In the genomic region with DNA sequence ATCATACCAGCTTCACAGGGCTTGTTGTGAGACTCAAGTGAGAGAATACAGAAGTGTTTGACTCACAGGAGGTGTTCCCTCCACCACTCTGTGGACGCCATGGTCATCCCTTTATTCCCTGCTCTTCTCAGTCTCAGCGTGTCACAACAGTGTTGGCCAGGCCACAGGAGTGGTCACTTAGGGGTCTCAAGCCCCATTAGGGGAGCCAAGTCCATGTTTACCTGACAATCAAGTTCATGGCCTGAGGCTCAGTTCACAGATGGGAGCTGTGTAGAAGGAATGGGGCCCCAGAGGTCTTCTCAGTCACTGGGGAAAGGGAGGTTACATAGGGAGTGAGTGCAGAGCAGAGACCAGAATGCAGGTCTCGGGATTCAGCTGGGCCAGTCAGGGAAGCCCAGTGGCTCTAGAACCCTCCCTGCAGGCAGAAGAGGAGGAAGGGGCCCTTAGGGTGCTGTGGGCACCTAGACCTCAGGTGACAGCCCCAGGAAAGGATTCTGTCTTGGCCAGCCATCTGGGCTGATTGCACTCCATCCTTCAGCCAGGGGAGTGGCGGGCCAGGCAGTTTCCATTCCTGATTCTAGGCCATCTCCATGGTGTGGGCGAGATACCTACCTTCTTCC, we compare ENCODE assay signal across 12 cellular contexts. TPM values are rescaled to one million over a fixed set of nuclear protein-coding genes. Genes with fewer than 3 reads are reported as not detected.
DNase-seq lines count a peak whose midpoint lies in the region; ATAC-seq lines count a peak whose summit lies in the region.
"Had no signal": no experiment of that assay in that cellular context is flagged by ENCODE, and none has a peak within 500 bp of the region (broad histone marks: within the 10 kb centered on the region; RNA-seq: fewer than 3 reads in every experiment).

No MANE protein-coding gene starts in this region.

- H3K9me3 Mint-ChIP-seq in activated T-helper 17 cell treated with anti-CD3 and anti-CD28 coated beads, Interleukin-2, amount 50 U/mL, for 72 hours = no peaks in the 10 kb centered on the region
- no peaks in the 10 kb centered on the region for H3K9me3 Mint-ChIP-seq in immature natural killer cell
- no peaks in the 10 kb centered on the region for H3K9me3 Mint-ChIP-seq in stimulated activated naive B cell treated with anti-CD40 and anti-IgM and Interleukin-4, amounts not matched to agents 10 μg/mL and 1 μg/mL and 100 μg/mL, for 72 hours
- H3K9me3 Mint-ChIP-seq: naive thymus-derived CD8-positive, alpha-beta T cell had no signal

- peaks cover 18% of the 10 kb centered on the region for H3K4me1 Mint-ChIP-seq in activated T-helper 17 cell treated with anti-CD3 and anti-CD28 coated beads, Interleukin-2, amount 50 U/mL, for 72 hours
- peaks cover 32 to 35% of the 10 kb centered on the region in 2 donors for H3K4me1 Mint-ChIP-seq in immature natural killer cell
- peaks cover 28 to 53% of the 10 kb centered on the region in 2 donors for H3K4me1 Mint-ChIP-seq in stimulated activated naive B cell treated with anti-CD40 and anti-IgM and Interleukin-4, amounts not matched to agents 10 μg/mL and 1 μg/mL and 100 μg/mL, for 72 hours

- peak; percentile 62 for DNase-seq in DMS53 (lab: John Stamatoyannopoulos, UW)
- no peak for DNase-seq in DMS53 treated with DMSO at 0.1 percent for 48 hours (lab: John Stamatoyannopoulos, UW; ENCODE audit: unreplicated experiment)
- no peak for DNase-seq in immature natural killer cell
- DNase-seq in stimulated activated naive B cell treated with anti-CD40 and anti-IgM and Interleukin-4, amounts not matched to agents 10 μg/mL and 1 μg/mL and 100 μg/mL, for 72 hours = no peak
- DNase-seq in GM19238 (ENCODE audit: insufficient read length, low spot score) = no peak
- no peak for DNase-seq in DMS 273 treated with DMSO at 0.1 percent for 48 hours (lab: John Stamatoyannopoulos, UW)
- DNase-seq: 8988T; naive thymus-derived CD8-positive, alpha-beta T cell had no signal

- H3K27me3 Mint-ChIP-seq in activated T-helper 17 cell treated with anti-CD3 and anti-CD28 coated beads, Interleukin-2, amount 50 U/mL, for 72 hours = no peaks in the 10 kb centered on the region
- peaks cover 0 to 2% (median 1%) of the 10 kb centered on the region in 3 donors for H3K27me3 Mint-ChIP-seq in immature natural killer cell (ENCODE audit: low read depth in 3 of 3)
- no peaks in the 10 kb centered on the region for H3K27me3 Mint-ChIP-seq in stimulated activated naive B cell treated with anti-CD40 and anti-IgM and Interleukin-4, amounts not matched to agents 10 μg/mL and 1 μg/mL and 100 μg/mL, for 72 hours
- H3K27me3 Mint-ChIP-seq: naive thymus-derived CD8-positive, alpha-beta T cell had no signal

- H3K36me3 Mint-ChIP-seq in activated T-helper 17 cell treated with anti-CD3 and anti-CD28 coated beads, Interleukin-2, amount 50 U/mL, for 72 hours (ENCODE audit: low read depth) = peaks cover 41% of the 10 kb centered on the region
- H3K36me3 Mint-ChIP-seq in immature natural killer cell = peaks cover 0 to 3% (median 0%) of the 10 kb centered on the region in 3 donors
- peaks cover 22 to 36% of the 10 kb centered on the region in 2 donors for H3K36me3 Mint-ChIP-seq in stimulated activated naive B cell treated with anti-CD40 and anti-IgM and Interleukin-4, amounts not matched to agents 10 μg/mL and 1 μg/mL and 100 μg/mL, for 72 hours

- peak overlapping the region; percentile 35 for H3K4me3 Mint-ChIP-seq in activated T-helper 17 cell treated with anti-CD3 and anti-CD28 coated beads, Interleukin-2, amount 50 U/mL, for 72 hours
- no peak overlapping the region for H3K4me3 Mint-ChIP-seq in immature natural killer cell
- H3K4me3 Mint-ChIP-seq in stimulated activated naive B cell treated with anti-CD40 and anti-IgM and Interleukin-4, amounts not matched to agents 10 μg/mL and 1 μg/mL and 100 μg/mL, for 72 hours = no peak overlapping the region

- ATAC-seq in activated T-helper 17 cell treated with anti-CD3 and anti-CD28 coated beads, Interleukin-2, amount 50 U/mL, for 72 hours (replicated peaks) = no peak
- no peak for ATAC-seq in stimulated activated naive B cell treated with anti-CD40 and anti-IgM and Interleukin-4, amounts not matched to agents 10 μg/mL and 1 μg/mL and 100 μg/mL, for 72 hours (replicated peaks)
- ATAC-seq in HG03571 (IDR thresholded peaks at IDR 0.05; ENCODE audit: unreplicated experiment) = no peak

- H3K27ac Mint-ChIP-seq in activated T-helper 17 cell treated with anti-CD3 and anti-CD28 coated beads, Interleukin-2, amount 50 U/mL, for 72 hours = peak overlapping the region; percentile 93
- peak overlapping the region in 4 of 6 donors; percentile 41 to 84 (median 58) for H3K27ac Mint-ChIP-seq in immature natural killer cell
- peak overlapping the region; percentile 84 for H3K27ac Mint-ChIP-seq in stimulated activated naive B cell treated with anti-CD40 and anti-IgM and Interleukin-4, amounts not matched to agents 10 μg/mL and 1 μg/mL and 100 μg/mL, for 72 hours

RNA-seq across cellular contexts. Expression of gene CENPT, which starts 9.5 kb away (rescaled TPM):
- 10 to 100 TPM; 61.4 to 64.2 TPM for total RNA-seq in activated T-helper 17 cell treated with anti-CD3 and anti-CD28 coated beads, Interleukin-2, amount 50 U/mL, for 72 hours
- polyA plus RNA-seq in immature natural killer cell = 10 to 100 TPM in 2 of 3 donors, 1 to 10 TPM in 1; 9.3 to 15.0 (median 12.4) TPM

RNA-seq across cellular contexts. Expression of gene NUTF2, which starts 10.3 kb away (rescaled TPM):
- total RNA-seq in activated T-helper 17 cell treated with anti-CD3 and anti-CD28 coated beads, Interleukin-2, amount 50 U/mL, for 72 hours = 100 to 1,000 TPM in 1 of 2 donors, 10 to 100 TPM in 1; 82.9 to 175 TPM
- 100 to 1,000 TPM; 115 to 157 (median 130) TPM for polyA plus RNA-seq in immature natural killer cell

RNA-seq across cellular contexts. Expression of gene THAP11, which starts 14.9 kb away (rescaled TPM):
- total RNA-seq in activated T-helper 17 cell treated with anti-CD3 and anti-CD28 coated beads, Interleukin-2, amount 50 U/mL, for 72 hours = 10 to 100 TPM; 29.9 to 51.6 TPM
- polyA plus RNA-seq in immature natural killer cell = 100 to 1,000 TPM; 102 to 129 (median 117) TPM

RNA-seq across cellular contexts. Expression of gene EDC4, which starts 15.8 kb away (rescaled TPM):
- total RNA-seq in activated T-helper 17 cell treated with anti-CD3 and anti-CD28 coated beads, Interleukin-2, amount 50 U/mL, for 72 hours = 100 to 1,000 TPM; 101 to 137 TPM
- polyA plus RNA-seq in immature natural killer cell = 10 to 100 TPM; 14.2 to 26.0 (median 23.8) TPM

RNA-seq across cellular contexts. Expression of gene NRN1L, which starts 27.6 kb away (rescaled TPM):
- 1 to 10 TPM in 1 of 2 donors, not detected in 1; 1.2 TPM for total RNA-seq in activated T-helper 17 cell treated with anti-CD3 and anti-CD28 coated beads, Interleukin-2, amount 50 U/mL, for 72 hours
- under 1 TPM in 1 of 3 donors, not detected in 2; 0.91 TPM for polyA plus RNA-seq in immature natural killer cell
- total RNA-seq: G401, LHCN-M2 had no signal
- polyA plus RNA-seq: naive thymus-derived CD8-positive, alpha-beta T cell had no signal
